ENCODE assay signal across 8 cellular contexts in genomic region chr2:173402405-173402974, GRCh38. TPM values are rescaled to one million over a fixed set of nuclear protein-coding genes. Genes with fewer than 3 reads are reported as not detected.
DNase-seq lines count a peak whose midpoint lies in the region; ATAC-seq and TF ChIP-seq lines count a peak whose summit lies in the region.

No MANE protein-coding gene starts in this region.

- WGBS in IMR-90 (ENCODE audit: extremely low coverage in 2 of 2, insufficient read length in 1 of 2), 2 experiments = 5% methylated on average over 16 of the region's 21 CpGs; no CpG with 5 or more reads in 1 of the 2 experiments

- no peaks in the 10 kb centered on the region for H3K79me2 ChIP-seq in fibroblast of lung (ENCODE audit: control insufficient read depth, insufficient read depth, low read length)

- no peak overlapping the region for H3K4me3 Mint-ChIP-seq in natural killer cell treated with Interleukin-12 subunit alpha and Interleukin-12 subunit beta and Interleukin-15 and Interleukin-18, amount 100 ng/mL, for 72 hours
- H3K4me3 Mint-ChIP-seq in stimulated activated naive B cell treated with anti-CD40 and anti-IgM and Interleukin-4, amounts not matched to agents 10 μg/mL and 1 μg/mL and 100 μg/mL, for 72 hours = peak overlapping the region; percentile 10 to 47

- no peak overlapping the region for H3K18ac ChIP-seq in IMR-90 (ENCODE audit: low read depth, low read length)

- H4K91ac ChIP-seq in IMR-90 (ENCODE audit: insufficient read depth, low read depth, low read length) = no peak overlapping the region

- TF ChIP-seq CTCF in A673 (conservative IDR thresholded peaks at IDR 0.05; ENCODE audit: low read depth, low read length) (peak; percentile 91), IMR-90 (conservative IDR thresholded peaks at IDR 0.05; ENCODE audit: low read depth, low read length) (peak; percentile 96), fibroblast of lung (conservative IDR thresholded peaks at IDR 0.05 in 1 of 2, IDR thresholded peaks at IDR 0.05 in 1 of 2; ENCODE audit: low read depth in 1 of 2, low read length in 2 of 2) (peak; percentile 80 to 93)

- H3K4me1 Mint-ChIP-seq in natural killer cell treated with Interleukin-12 subunit alpha and Interleukin-12 subunit beta and Interleukin-15 and Interleukin-18, amount 100 ng/mL, for 72 hours (ENCODE audit: low read depth in 2 of 2) = peaks cover 5% of the 10 kb centered on the region in 2 donors
- H3K4me1 Mint-ChIP-seq in stimulated activated naive B cell treated with anti-CD40 and anti-IgM and Interleukin-4, amounts not matched to agents 10 μg/mL and 1 μg/mL and 100 μg/mL, for 72 hours = peaks cover 4 to 11% of the 10 kb centered on the region in 2 donors

- H3K9me3 ChIP-seq in A673 (ENCODE audit: low read depth, low read length, poor library complexity, severe bottlenecking) (no peaks in the 10 kb centered on the region), IMR-90 (ENCODE audit: control insufficient read depth, insufficient read depth, low read length) (no peaks in the 10 kb centered on the region), fibroblast of lung (ENCODE audit: control insufficient read depth, insufficient read depth, low read depth, low read length) (no peaks in the 10 kb centered on the region)

- H4K5ac ChIP-seq in IMR-90 (ENCODE audit: low read depth, low read length) = no peak overlapping the region

- H4K20me1 ChIP-seq in IMR-90 (ENCODE audit: insufficient read depth, low read length) (no peaks in the 10 kb centered on the region), fibroblast of lung (ENCODE audit: control insufficient read depth, extremely low read depth, insufficient read depth, low read length) (no peaks in the 10 kb centered on the region)

- no peak overlapping the region for H2BK120ac ChIP-seq in IMR-90 (ENCODE audit: low read depth, low read length)

- H3K56ac ChIP-seq in IMR-90 (ENCODE audit: extremely low read depth, insufficient read depth, low read length) = no peak overlapping the region

- TF ChIP-seq POLR2A in IMR-90 (IDR thresholded peaks at IDR 0.05; ENCODE audit: low read depth, low read length) = no peak

- H2BK20ac ChIP-seq in IMR-90 (ENCODE audit: low read depth, low read length) = no peak overlapping the region

- ATAC-seq in GM18873 (IDR thresholded peaks at IDR 0.05; ENCODE audit: low FRiP score, unreplicated experiment) = peak; percentile 47
- peak; percentile 99 for ATAC-seq in IMR-90 (ENCODE audit: low read depth)
- ATAC-seq in natural killer cell treated with Interleukin-12 subunit alpha and Interleukin-12 subunit beta and Interleukin-15 and Interleukin-18, amount 100 ng/mL, for 72 hours = peak; percentile 74 to 86
- peak; percentile 97 to 98 for ATAC-seq in stimulated activated naive B cell treated with anti-CD40 and anti-IgM and Interleukin-4, amounts not matched to agents 10 μg/mL and 1 μg/mL and 100 μg/mL, for 72 hours (replicated peaks)

- H3K9ac ChIP-seq in IMR-90 (ENCODE audit: low read depth, low read length) (no peak overlapping the region), fibroblast of lung (ENCODE audit: insufficient read depth, low read length) (no peak overlapping the region)

- dilution Hi-C loops in IMR-90 (cut with HindIII; ENCODE audit: low sequenced_read_pairs, unreplicated experiment) = no loop called here

- H3K27ac ChIP-seq in A673 (ENCODE audit: low read depth, low read length, poor library complexity, severe bottlenecking) = no peak overlapping the region
- no peak overlapping the region for H3K27ac ChIP-seq in IMR-90 (ENCODE audit: insufficient read depth, low read length)
- no peak overlapping the region for H3K27ac ChIP-seq in fibroblast of lung (ENCODE audit: insufficient read depth, low read length)

- H3K23ac ChIP-seq in IMR-90 (ENCODE audit: low read depth, low read length) = no peak overlapping the region

- no peak overlapping the region for H4K8ac ChIP-seq in IMR-90 (ENCODE audit: low read depth in 2 of 2, low read length in 2 of 2)

- TF ChIP-seq RAD21 in IMR-90 (IDR thresholded peaks at IDR 0.05; ENCODE audit: low read length) = peak; percentile 96

- no peaks in the 10 kb centered on the region for H3K36me3 Mint-ChIP-seq in natural killer cell treated with Interleukin-12 subunit alpha and Interleukin-12 subunit beta and Interleukin-15 and Interleukin-18, amount 100 ng/mL, for 72 hours
- H3K36me3 Mint-ChIP-seq in stimulated activated naive B cell treated with anti-CD40 and anti-IgM and Interleukin-4, amounts not matched to agents 10 μg/mL and 1 μg/mL and 100 μg/mL, for 72 hours = no peaks in the 10 kb centered on the region

- peak overlapping the region; percentile 62 for H3K4me2 ChIP-seq in IMR-90 (ENCODE audit: low read depth, low read length)
- H3K4me2 ChIP-seq in fibroblast of lung (ENCODE audit: extremely low read depth, insufficient read depth, low read length) = peak overlapping the region; percentile 77

- H3K4ac ChIP-seq in IMR-90 (ENCODE audit: low read depth, low read length) = no peak overlapping the region

- intact Hi-C loops in A673 (cut with micrococcal nuclease; ENCODE audit: unreplicated experiment) (loop anchor here (2.0 to 10.0 kb wide), 4 partner anchors 46 to 938 kb away; no protein-coding TSS in a partner anchor), IMR-90 (cut with micrococcal nuclease) (loop anchor here (1.0 to 10.0 kb wide), 9 partner anchors 47 to 1122 kb away; no protein-coding TSS in a partner anchor)

- H2AK9ac ChIP-seq in IMR-90 (replicated peaks; ENCODE audit: low read depth, low read length, poor library complexity) = peak overlapping the region; percentile 58

- no peaks in the 10 kb centered on the region for H3K9me3 Mint-ChIP-seq in natural killer cell treated with Interleukin-12 subunit alpha and Interleukin-12 subunit beta and Interleukin-15 and Interleukin-18, amount 100 ng/mL, for 72 hours
- no peaks in the 10 kb centered on the region for H3K9me3 Mint-ChIP-seq in stimulated activated naive B cell treated with anti-CD40 and anti-IgM and Interleukin-4, amounts not matched to agents 10 μg/mL and 1 μg/mL and 100 μg/mL, for 72 hours

- H2AFZ ChIP-seq in IMR-90 (replicated peaks; ENCODE audit: low read length, poor library complexity) (peak overlapping the region; percentile 82), fibroblast of lung (ENCODE audit: low read length) (no peak overlapping the region)

- CTCF ChIA-PET in A673 (lab: Charles Lee) (interaction anchor here (0.5 to 2.4 kb wide), 5 partner anchors 47 to 939 kb away, joined by 3 to 13 read pairs (median 5); no protein-coding TSS in a partner anchor), IMR-90 (lab: Yijun Ruan, JAX) (interaction anchor here (0.7 to 2.8 kb wide), 5 partner anchors 8 to 948 kb away, joined by 4 to 11 read pairs (median 8); no protein-coding TSS in a partner anchor)

- H3K36me3 ChIP-seq in A673 (ENCODE audit: insufficient read depth, low read length, poor library complexity, severe bottlenecking) = no peaks in the 10 kb centered on the region
- H3K36me3 ChIP-seq in IMR-90 (ENCODE audit: control insufficient read depth, insufficient read depth, low read length) = no peaks in the 10 kb centered on the region
- H3K36me3 ChIP-seq in fibroblast of lung (ENCODE audit: control insufficient read depth, insufficient read depth, low read length) = no peaks in the 10 kb centered on the region

- H3K4me3 ChIP-seq in A673 (ENCODE audit: low read depth, low read length, poor library complexity, severe bottlenecking) (peak overlapping the region; percentile 13), IMR-90 (ENCODE audit: insufficient read depth, low read depth, low read length) (no peak overlapping the region), fibroblast of lung (replicated peaks in 1 of 4; ENCODE audit: control extremely low read depth in 1 of 4, insufficient read depth in 1 of 4, low read depth in 3 of 4, low read length in 4 of 4) (peak overlapping the region in 2 of 4 experiments; percentile 44 to 55)

- DNase-seq in A673 (ENCODE audit: low spot score) (peak; percentile 82), IMR-90 (peak; percentile 79), OCI-M1 (lab: John Stamatoyannopoulos, UW) (peak; percentile 87), activated T-cell treated with anti-CD3 and anti-CD28 coated beads for 48 hours (ENCODE audit: low read depth) (peak; percentile 62), fibroblast of lung (ENCODE audit: low read depth in 2 of 2) (peak; percentile 65 to 87)
- DNase-seq in natural killer cell treated with Interleukin-12 subunit alpha and Interleukin-12 subunit beta and Interleukin-15 and Interleukin-18, amount 100 ng/mL, for 72 hours (ENCODE audit: low spot score) = peak; percentile 78
- DNase-seq in stimulated activated naive B cell treated with anti-CD40 and anti-IgM and Interleukin-4, amounts not matched to agents 10 μg/mL and 1 μg/mL and 100 μg/mL, for 72 hours = peak; percentile 63

- BruUV-seq in A673 (replicated peaks; lab: Mats Ljungman, UMichigan) (no TSS peak), IMR-90 (replicated peaks; lab: Mats Ljungman, UMichigan) (no TSS peak)

- in situ Hi-C loops in IMR-90 (cut with MboI; ENCODE audit: low sequenced_read_pairs) = loop anchor here (5.0 to 25.0 kb wide), 3 partner anchors 352 to 940 kb away; no protein-coding TSS in a partner anchor

- POLR2A ChIA-PET in A673 (lab: Charles Lee; ENCODE audit: low non-redundant PET) (no interaction called here), IMR-90 (lab: Charles Lee; ENCODE audit: unreplicated experiment) (no interaction called here)

- H3K27me3 Mint-ChIP-seq in natural killer cell treated with Interleukin-12 subunit alpha and Interleukin-12 subunit beta and Interleukin-15 and Interleukin-18, amount 100 ng/mL, for 72 hours = peaks cover 49% of the 10 kb centered on the region in 2 donors
- H3K27me3 Mint-ChIP-seq in stimulated activated naive B cell treated with anti-CD40 and anti-IgM and Interleukin-4, amounts not matched to agents 10 μg/mL and 1 μg/mL and 100 μg/mL, for 72 hours = peaks cover 44 to 63% of the 10 kb centered on the region in 2 donors

- no peak overlapping the region for H2BK15ac ChIP-seq in IMR-90 (ENCODE audit: low read depth, low read length)

- 0 out of 2 replicates have a peak overlapping the region, but pooled peaks have one; percentile 14 for H3K14ac ChIP-seq in IMR-90 (replicated peaks; ENCODE audit: low read depth, low read length)

- no peak overlapping the region for H2BK5ac ChIP-seq in IMR-90 (ENCODE audit: low read depth, low read length, poor library complexity, severe bottlenecking)

- no peaks in the 10 kb centered on the region for H3K9me1 ChIP-seq in IMR-90 (ENCODE audit: insufficient read depth, low read length)

- H2AK5ac ChIP-seq in IMR-90 (ENCODE audit: low read depth, low read length) = no peak overlapping the region

- no peak overlapping the region for H3K27ac Mint-ChIP-seq in natural killer cell treated with Interleukin-12 subunit alpha and Interleukin-12 subunit beta and Interleukin-15 and Interleukin-18, amount 100 ng/mL, for 72 hours
- H3K27ac Mint-ChIP-seq in stimulated activated naive B cell treated with anti-CD40 and anti-IgM and Interleukin-4, amounts not matched to agents 10 μg/mL and 1 μg/mL and 100 μg/mL, for 72 hours = no peak overlapping the region

- H3K27me3 ChIP-seq in A673 (replicated peaks; ENCODE audit: insufficient read depth, low read depth, low read length, poor library complexity) (peaks cover 42% of the 10 kb centered on the region), IMR-90 (ENCODE audit: control insufficient read depth, insufficient read depth, low read length) (peaks cover 53% of the 10 kb centered on the region), fibroblast of lung (ENCODE audit: control insufficient read depth, insufficient read depth, low read length) (peaks cover 31% of the 10 kb centered on the region)

- H3K79me1 ChIP-seq in IMR-90 (ENCODE audit: low read depth in 1 of 2, low read length in 2 of 2) = no peaks in the 10 kb centered on the region

- H3K4me1 ChIP-seq in A673 (ENCODE audit: insufficient read depth, low read length, poor library complexity, severe bottlenecking) (peaks cover 10% of the 10 kb centered on the region), IMR-90 (ENCODE audit: control insufficient read depth, insufficient read depth, low read length) (no peaks in the 10 kb centered on the region), fibroblast of lung (ENCODE audit: control insufficient read depth, extremely low read depth, insufficient read depth, low read length) (no peaks in the 10 kb centered on the region)

RNA-seq across cellular contexts. Expression of gene CDCA7, which starts 47.8 kb away (rescaled TPM):
- total RNA-seq in A673 (2021) (64.9 and 72.5 TPM in 2 replicates), IMR-90 (2012; rRNA removed) (11.4 and 12.0 TPM in 2 replicates), fibroblast of lung (1.3 and 1.5 TPM in 2 replicates)
- polyA plus RNA-seq in IMR-90 (2012; rRNA removed) (17.8 and 18.7 TPM in 2 replicates), fibroblast of lung (10.3 and 17.8 TPM in 2 replicates)
- 5.8 and 12.7 TPM in 2 replicates for polyA plus RNA-seq in IMR-90 (2012; cell fraction: cytosol; rRNA removed)
- polyA plus RNA-seq in IMR-90 (2012; cell fraction: nucleus; rRNA removed; ENCODE audit: low replicate concordance) = 8.5 and 22.5 TPM in 2 replicates
- polyA plus RNA-seq in fibroblast of lung (2012) = 5.2 and 9.3 TPM in 2 replicates
- polyA minus RNA-seq in fibroblast of lung (ENCODE audit: low replicate concordance) = 2.7 and 12.1 TPM in 2 replicates
- total RNA-seq in natural killer cell treated with Interleukin-12 subunit alpha and Interleukin-12 subunit beta and Interleukin-15 and Interleukin-18, amount 100 ng/mL, for 72 hours = 10 to 100 TPM; 19.0 to 55.4 TPM

Comparison
In these comparisons a context has a peak if more than half of its experiments do, and no peak if none do; other contexts are left out.
1. ATAC-seq: peak in every context shown above with its lines; median percentile 99 in IMR-90; 98 in stimulated activated naive B cell treated with anti-CD40 and anti-IgM and Interleukin-4, amounts not matched to agents 10 μg/mL and 1 μg/mL and 100 μg/mL, for 72 hours; 80 in natural killer cell treated with Interleukin-12 subunit alpha and Interleukin-12 subunit beta and Interleukin-15 and Interleukin-18, amount 100 ng/mL, for 72 hours; 47 in GM18873.